Comparison of ENCODE assay signal across 1 cellular context in the genomic region with DNA sequence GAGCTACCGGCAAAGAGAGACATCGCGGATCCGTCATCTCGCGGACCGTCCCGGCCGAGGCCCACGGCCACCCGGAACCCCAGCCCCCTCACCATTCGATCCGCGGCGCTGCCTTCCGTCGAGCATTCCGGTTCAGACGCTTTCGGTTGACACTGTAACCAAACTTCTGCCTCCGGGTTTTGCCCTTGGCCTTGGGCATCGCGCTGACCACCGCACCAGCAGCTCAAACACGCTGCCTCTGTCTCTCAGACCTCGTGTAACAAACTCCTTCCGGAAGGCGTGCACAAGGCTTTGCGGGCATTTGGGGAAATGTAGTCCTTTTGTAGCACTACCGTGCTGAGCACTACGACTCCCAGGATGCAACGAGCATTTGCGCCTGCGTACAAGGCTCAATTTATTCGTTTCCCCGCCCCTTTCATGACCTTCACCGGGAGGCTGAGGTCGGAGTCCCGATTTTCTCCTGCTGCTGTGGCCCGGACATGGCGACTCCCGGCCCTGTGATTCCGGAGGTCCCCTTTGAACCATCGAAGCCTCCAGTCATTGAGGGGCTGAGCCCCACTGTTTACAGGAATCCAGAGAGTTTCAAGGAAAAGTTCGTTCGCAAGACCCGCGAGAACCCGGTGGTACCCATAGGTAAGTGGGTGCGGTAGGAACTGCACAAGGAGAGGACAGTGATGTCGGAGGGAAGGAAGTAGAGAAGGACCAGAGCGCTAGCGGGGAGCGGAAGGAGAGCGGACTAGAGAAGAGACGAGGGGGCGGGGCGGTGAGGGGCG.
A peak's percentile ranks its signal among the peaks of the same experiment; 100 is the strongest.
TF ChIP-seq lines count a peak whose summit lies in the region.

A gene with protein sequence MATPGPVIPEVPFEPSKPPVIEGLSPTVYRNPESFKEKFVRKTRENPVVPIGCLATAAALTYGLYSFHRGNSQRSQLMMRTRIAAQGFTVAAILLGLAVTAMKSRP (plus strand): TSS at position 411 of the 773 bp plus-strand sequence. CDS start 69 bp downstream, at position 480.
A gene with protein sequence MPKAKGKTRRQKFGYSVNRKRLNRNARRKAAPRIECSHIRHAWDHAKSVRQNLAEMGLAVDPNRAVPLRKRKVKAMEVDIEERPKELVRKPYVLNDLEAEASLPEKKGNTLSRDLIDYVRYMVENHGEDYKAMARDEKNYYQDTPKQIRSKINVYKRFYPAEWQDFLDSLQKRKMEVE (minus strand): TSS at position 258 of the 773 bp plus-strand sequence. CDS start 59 bp downstream, at position 199.

TF ChIP-seq in HepG2, 621 proteins besides CTCF, POLR2A, EP300 and RAD21 (continued from another document and continues in another):
- TF ChIP-seq, protein P1, sequence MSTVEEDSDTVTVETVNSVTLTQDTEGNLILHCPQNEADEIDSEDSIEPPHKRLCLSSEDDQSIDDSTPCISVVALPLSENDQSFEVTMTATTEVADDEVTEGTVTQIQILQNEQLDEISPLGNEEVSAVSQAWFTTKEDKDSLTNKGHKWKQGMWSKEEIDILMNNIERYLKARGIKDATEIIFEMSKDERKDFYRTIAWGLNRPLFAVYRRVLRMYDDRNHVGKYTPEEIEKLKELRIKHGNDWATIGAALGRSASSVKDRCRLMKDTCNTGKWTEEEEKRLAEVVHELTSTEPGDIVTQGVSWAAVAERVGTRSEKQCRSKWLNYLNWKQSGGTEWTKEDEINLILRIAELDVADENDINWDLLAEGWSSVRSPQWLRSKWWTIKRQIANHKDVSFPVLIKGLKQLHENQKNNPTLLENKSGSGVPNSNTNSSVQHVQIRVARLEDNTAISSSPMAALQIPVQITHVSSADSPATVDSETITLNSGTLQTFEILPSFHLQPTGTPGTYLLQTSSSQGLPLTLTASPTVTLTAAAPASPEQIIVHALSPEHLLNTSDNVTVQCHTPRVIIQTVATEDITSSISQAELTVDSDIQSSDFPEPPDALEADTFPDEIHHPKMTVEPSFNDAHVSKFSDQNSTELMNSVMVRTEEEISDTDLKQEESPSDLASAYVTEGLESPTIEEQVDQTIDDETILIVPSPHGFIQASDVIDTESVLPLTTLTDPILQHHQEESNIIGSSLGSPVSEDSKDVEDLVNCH (CRISPR knock-in tag; IDR thresholded peaks at IDR 0.05) = no peak
- TF ChIP-seq, protein P2, sequence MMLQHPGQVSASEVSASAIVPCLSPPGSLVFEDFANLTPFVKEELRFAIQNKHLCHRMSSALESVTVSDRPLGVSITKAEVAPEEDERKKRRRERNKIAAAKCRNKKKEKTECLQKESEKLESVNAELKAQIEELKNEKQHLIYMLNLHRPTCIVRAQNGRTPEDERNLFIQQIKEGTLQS (CRISPR knock-in tag; IDR thresholded peaks at IDR 0.05) = peak; percentile 2; the same call in 1 of the 2 replicates
- TF ChIP-seq XRCC5 (optimal IDR thresholded peaks at IDR 0.05; ENCODE audit: low read length) = peak; percentile 94
- TF ChIP-seq U2AF1 (optimal IDR thresholded peaks at IDR 0.05; ENCODE audit: low read depth, low read length) = no peak
- TF ChIP-seq NRL (CRISPR knock-in tag; IDR thresholded peaks at IDR 0.05; ENCODE audit: borderline replicate concordance) = peak; percentile 64
- TF ChIP-seq, protein P3, sequence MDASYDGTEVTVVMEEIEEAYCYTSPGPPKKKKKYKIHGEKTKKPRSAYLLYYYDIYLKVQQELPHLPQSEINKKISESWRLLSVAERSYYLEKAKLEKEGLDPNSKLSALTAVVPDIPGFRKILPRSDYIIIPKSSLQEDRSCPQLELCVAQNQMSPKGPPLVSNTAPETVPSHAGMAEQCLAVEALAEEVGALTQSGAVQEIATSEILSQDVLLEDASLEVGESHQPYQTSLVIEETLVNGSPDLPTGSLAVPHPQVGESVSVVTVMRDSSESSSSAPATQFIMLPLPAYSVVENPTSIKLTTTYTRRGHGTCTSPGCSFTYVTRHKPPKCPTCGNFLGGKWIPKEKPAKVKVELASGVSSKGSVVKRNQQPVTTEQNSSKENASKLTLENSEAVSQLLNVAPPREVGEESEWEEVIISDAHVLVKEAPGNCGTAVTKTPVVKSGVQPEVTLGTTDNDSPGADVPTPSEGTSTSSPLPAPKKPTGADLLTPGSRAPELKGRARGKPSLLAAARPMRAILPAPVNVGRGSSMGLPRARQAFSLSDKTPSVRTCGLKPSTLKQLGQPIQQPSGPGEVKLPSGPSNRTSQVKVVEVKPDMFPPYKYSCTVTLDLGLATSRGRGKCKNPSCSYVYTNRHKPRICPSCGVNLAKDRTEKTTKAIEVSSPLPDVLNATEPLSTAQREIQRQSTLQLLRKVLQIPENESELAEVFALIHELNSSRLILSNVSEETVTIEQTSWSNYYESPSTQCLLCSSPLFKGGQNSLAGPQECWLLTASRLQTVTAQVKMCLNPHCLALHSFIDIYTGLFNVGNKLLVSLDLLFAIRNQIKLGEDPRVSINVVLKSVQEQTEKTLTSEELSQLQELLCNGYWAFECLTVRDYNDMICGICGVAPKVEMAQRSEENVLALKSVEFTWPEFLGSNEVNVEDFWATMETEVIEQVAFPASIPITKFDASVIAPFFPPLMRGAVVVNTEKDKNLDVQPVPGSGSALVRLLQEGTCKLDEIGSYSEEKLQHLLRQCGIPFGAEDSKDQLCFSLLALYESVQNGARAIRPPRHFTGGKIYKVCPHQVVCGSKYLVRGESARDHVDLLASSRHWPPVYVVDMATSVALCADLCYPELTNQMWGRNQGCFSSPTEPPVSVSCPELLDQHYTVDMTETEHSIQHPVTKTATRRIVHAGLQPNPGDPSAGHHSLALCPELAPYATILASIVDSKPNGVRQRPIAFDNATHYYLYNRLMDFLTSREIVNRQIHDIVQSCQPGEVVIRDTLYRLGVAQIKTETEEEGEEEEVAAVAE (CRISPR knock-in tag; IDR thresholded peaks at IDR 0.05; ENCODE audit: borderline replicate concordance) = peak; percentile 86
- TF ChIP-seq ZBTB10 (CRISPR knock-in tag; IDR thresholded peaks at IDR 0.05; ENCODE audit: borderline replicate concordance) = no peak
- no peak for TF ChIP-seq ZFP62 (CRISPR knock-in tag; IDR thresholded peaks at IDR 0.05)
- TF ChIP-seq KMT2A (CRISPR knock-in tag; IDR thresholded peaks at IDR 0.05) = no peak; the same call in 1 of the 2 replicates
- no peak for TF ChIP-seq SMARCE1 (IDR thresholded peaks at IDR 0.05; ENCODE audit: borderline replicate concordance)
- TF ChIP-seq RNF2 (conservative IDR thresholded peaks at IDR 0.05; ENCODE audit: low read depth) = peak; percentile 89
- peak; percentile 90; the same call in 1 of the 2 replicates for TF ChIP-seq ZNF430 (CRISPR knock-in tag; IDR thresholded peaks at IDR 0.05)
- TF ChIP-seq ATF1 (CRISPR knock-in tag; IDR thresholded peaks at IDR 0.05) = peak; percentile 86
- no peak for TF ChIP-seq ZNF326 (CRISPR knock-in tag; IDR thresholded peaks at IDR 0.05; ENCODE audit: borderline replicate concordance)
- TF ChIP-seq SETDB1 (CRISPR knock-in tag; IDR thresholded peaks at IDR 0.05; ENCODE audit: borderline replicate concordance) = no peak
- 0 out of 2 replicates have a peak, but pooled peaks have one; percentile 51 for TF ChIP-seq ZNF441 (CRISPR knock-in tag; IDR thresholded peaks at IDR 0.05; ENCODE audit: borderline replicate concordance)
- no peak; the same call in 1 of the 2 replicates for TF ChIP-seq CENPT (CRISPR knock-in tag; IDR thresholded peaks at IDR 0.05; ENCODE audit: low read depth)
- no peak; the same call in 1 of the 2 replicates for TF ChIP-seq JDP2 (CRISPR knock-in tag; IDR thresholded peaks at IDR 0.05; ENCODE audit: borderline replicate concordance)
- peak; percentile 90 for TF ChIP-seq POLR2G (IDR thresholded peaks at IDR 0.05; ENCODE audit: low read depth, low read length)
- TF ChIP-seq, protein P4, sequence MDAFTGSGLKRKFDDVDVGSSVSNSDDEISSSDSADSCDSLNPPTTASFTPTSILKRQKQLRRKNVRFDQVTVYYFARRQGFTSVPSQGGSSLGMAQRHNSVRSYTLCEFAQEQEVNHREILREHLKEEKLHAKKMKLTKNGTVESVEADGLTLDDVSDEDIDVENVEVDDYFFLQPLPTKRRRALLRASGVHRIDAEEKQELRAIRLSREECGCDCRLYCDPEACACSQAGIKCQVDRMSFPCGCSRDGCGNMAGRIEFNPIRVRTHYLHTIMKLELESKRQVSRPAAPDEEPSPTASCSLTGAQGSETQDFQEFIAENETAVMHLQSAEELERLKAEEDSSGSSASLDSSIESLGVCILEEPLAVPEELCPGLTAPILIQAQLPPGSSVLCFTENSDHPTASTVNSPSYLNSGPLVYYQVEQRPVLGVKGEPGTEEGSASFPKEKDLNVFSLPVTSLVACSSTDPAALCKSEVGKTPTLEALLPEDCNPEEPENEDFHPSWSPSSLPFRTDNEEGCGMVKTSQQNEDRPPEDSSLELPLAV (CRISPR knock-in tag; conservative IDR thresholded peaks at IDR 0.05; ENCODE audit: low read depth) = no peak
- peak; percentile 11 to 20; a peak in 2 of 4 replicates for TF ChIP-seq NR2F1 (CRISPR knock-in tag; IDR thresholded peaks at IDR 0.05)
- peak; percentile 67; the same call in 1 of the 2 replicates for TF ChIP-seq RFXAP (CRISPR knock-in tag; IDR thresholded peaks at IDR 0.05; ENCODE audit: borderline replicate concordance)
- no peak for TF ChIP-seq ZNF644 (CRISPR knock-in tag; IDR thresholded peaks at IDR 0.05; ENCODE audit: low read depth)
- peak; percentile 92 for TF ChIP-seq GABPB1 (CRISPR knock-in tag; IDR thresholded peaks at IDR 0.05)
- TF ChIP-seq RORA (CRISPR knock-in tag; IDR thresholded peaks at IDR 0.05) = no peak
- peak; percentile 29; the same call in 1 of the 2 replicates for TF ChIP-seq KDM6A (CRISPR knock-in tag; IDR thresholded peaks at IDR 0.05; ENCODE audit: low read depth)
- 0 out of 2 replicates have a peak, but pooled peaks have one; percentile 19 for TF ChIP-seq RARG (CRISPR knock-in tag; IDR thresholded peaks at IDR 0.05; ENCODE audit: low read depth)
- TF ChIP-seq ZNF180 (CRISPR knock-in tag; IDR thresholded peaks at IDR 0.05; ENCODE audit: borderline replicate concordance, low read depth) = no peak
- TF ChIP-seq POLR2AphosphoS5 (IDR thresholded peaks at IDR 0.05; ENCODE audit: low read depth, low read length) = peak; percentile 84
- peak; percentile 88; the same call in 1 of the 2 replicates for TF ChIP-seq ZNF543 (CRISPR knock-in tag; IDR thresholded peaks at IDR 0.05)
- peak; percentile 95 for TF ChIP-seq SRY (CRISPR knock-in tag; IDR thresholded peaks at IDR 0.05)
- TF ChIP-seq FOXK2 (IDR thresholded peaks at IDR 0.05) = peak; percentile 11; the same call in 1 of the 2 replicates
- no peak for TF ChIP-seq GPN1 (CRISPR knock-in tag; IDR thresholded peaks at IDR 0.05; ENCODE audit: borderline replicate concordance)
- TF ChIP-seq FLYWCH1 (CRISPR knock-in tag; IDR thresholded peaks at IDR 0.05) = 0 out of 2 replicates have a peak, but pooled peaks have one; percentile 51
- TF ChIP-seq ZNF891 (CRISPR knock-in tag; IDR thresholded peaks at IDR 0.05) = peak; percentile 87
- peak; percentile 96 for TF ChIP-seq SMAD9 (CRISPR knock-in tag; IDR thresholded peaks at IDR 0.05)
- no peak for TF ChIP-seq MED8 (CRISPR knock-in tag; IDR thresholded peaks at IDR 0.05; ENCODE audit: insufficient replicate concordance)
- TF ChIP-seq PBX3 (CRISPR knock-in tag; IDR thresholded peaks at IDR 0.05; ENCODE audit: borderline replicate concordance) = no peak
- no peak; the same call in 1 of the 2 replicates for TF ChIP-seq ZNF558 (CRISPR knock-in tag; IDR thresholded peaks at IDR 0.05; ENCODE audit: borderline replicate concordance)
- TF ChIP-seq, protein P5, sequence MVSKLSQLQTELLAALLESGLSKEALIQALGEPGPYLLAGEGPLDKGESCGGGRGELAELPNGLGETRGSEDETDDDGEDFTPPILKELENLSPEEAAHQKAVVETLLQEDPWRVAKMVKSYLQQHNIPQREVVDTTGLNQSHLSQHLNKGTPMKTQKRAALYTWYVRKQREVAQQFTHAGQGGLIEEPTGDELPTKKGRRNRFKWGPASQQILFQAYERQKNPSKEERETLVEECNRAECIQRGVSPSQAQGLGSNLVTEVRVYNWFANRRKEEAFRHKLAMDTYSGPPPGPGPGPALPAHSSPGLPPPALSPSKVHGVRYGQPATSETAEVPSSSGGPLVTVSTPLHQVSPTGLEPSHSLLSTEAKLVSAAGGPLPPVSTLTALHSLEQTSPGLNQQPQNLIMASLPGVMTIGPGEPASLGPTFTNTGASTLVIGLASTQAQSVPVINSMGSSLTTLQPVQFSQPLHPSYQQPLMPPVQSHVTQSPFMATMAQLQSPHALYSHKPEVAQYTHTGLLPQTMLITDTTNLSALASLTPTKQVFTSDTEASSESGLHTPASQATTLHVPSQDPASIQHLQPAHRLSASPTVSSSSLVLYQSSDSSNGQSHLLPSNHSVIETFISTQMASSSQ (IDR thresholded peaks at IDR 0.05; ENCODE audit: low read depth) = no peak
- TF ChIP-seq, protein P5 (CRISPR knock-in tag; IDR thresholded peaks at IDR 0.05; ENCODE audit: borderline replicate concordance) = peak; percentile 82
- TF ChIP-seq ARNT (IDR thresholded peaks at IDR 0.05) = no peak
